ENCODE assay signal across 8 cellular contexts in the genomic region with DNA sequence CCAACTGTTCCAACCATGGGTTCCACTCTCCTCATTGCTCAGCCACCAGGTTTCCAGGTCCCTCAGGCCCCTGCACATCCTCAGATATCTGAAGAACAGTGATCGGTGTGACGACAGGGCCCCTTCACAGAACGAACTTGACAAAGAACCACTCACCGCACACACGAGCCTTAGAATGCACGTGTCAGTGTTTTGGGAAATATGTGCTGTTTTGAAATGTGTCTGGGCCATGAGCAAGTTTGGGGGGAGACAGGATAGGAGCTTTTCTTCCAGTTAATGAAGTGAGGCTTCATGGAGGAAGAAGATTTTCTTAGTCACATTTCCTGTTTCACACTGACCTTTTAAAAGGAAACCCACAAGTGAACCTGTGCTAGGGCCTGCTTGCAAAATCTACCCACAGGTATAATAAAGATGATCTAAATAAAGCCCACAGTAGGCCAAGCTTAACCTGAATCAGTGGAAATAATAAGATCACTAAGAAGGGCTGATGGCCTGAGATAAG. TPM values are rescaled to one million over a fixed set of nuclear protein-coding genes. Genes with fewer than 3 reads are reported as not detected.
DNase-seq lines count a peak whose midpoint lies in the region; ATAC-seq and TF ChIP-seq lines count a peak whose summit lies in the region.

No MANE protein-coding gene starts in this region.

- H3K9me3 ChIP-seq in left lung = no peaks in the 10 kb centered on the region

- TF ChIP-seq CTCF in GM10266 (IDR thresholded peaks at IDR 0.05; ENCODE audit: control insufficient read depth, insufficient read depth, low read depth, missing control alignments) (no peak), left lung (IDR thresholded peaks at IDR 0.05) (no peak), foreskin keratinocyte (conservative IDR thresholded peaks at IDR 0.05) (no peak)

- peak; percentile 29 for DNase-seq in GM10266 (ENCODE audit: extremely low spot score)
- peak; percentile 38 to 55 for DNase-seq in activated CD4-positive, alpha-beta T cell treated with anti-CD3 and anti-CD28 coated beads, Interleukin-2, amount 50 U/mL, for 48 hours
- no peak for DNase-seq in left lung
- no peak for DNase-seq in foreskin keratinocyte
- DNase-seq in DMS153 treated with DMSO at 0.1 percent for 48 hours (lab: John Stamatoyannopoulos, UW; ENCODE audit: unreplicated experiment) = no peak
- DNase-seq in pons (ENCODE audit: low spot score) = no peak
- no peak for DNase-seq in posterior vena cava (ENCODE audit: low spot score)

- H3K27me3 ChIP-seq in left lung (peaks cover 0 to 8% of the 10 kb centered on the region in 2 donors), foreskin keratinocyte (no peaks in the 10 kb centered on the region)

- H3K36me3 ChIP-seq in left lung = no peaks in the 10 kb centered on the region

- H3K27ac ChIP-seq in left lung = peak overlapping the region; percentile 33 to 92
- H3K27ac ChIP-seq in foreskin keratinocyte = no peak overlapping the region

- H3K4me1 ChIP-seq in left lung (peaks cover 6 to 73% of the 10 kb centered on the region in 2 donors), foreskin keratinocyte (peaks cover 6% of the 10 kb centered on the region)

- intact Hi-C loops in left lung (cut with DNase I) = no loop called here
- intact Hi-C loops in posterior vena cava (cut with DNase I) = no loop called here

- no peak overlapping the region for H3K4me3 ChIP-seq in left lung

- ATAC-seq in HG03135 (IDR thresholded peaks at IDR 0.05; ENCODE audit: unreplicated experiment) (peak; percentile 65), left lung (peak; percentile 26), foreskin keratinocyte (no peak)

RNA-seq across cellular contexts. Expression of a gene that starts 58.6 kb away (rescaled TPM):
- total RNA-seq in left lung (100 to 1,000 TPM; 292 to 395 TPM), foreskin keratinocyte (169 and 246 TPM in 2 replicates), posterior vena cava (100 to 1,000 TPM; 311 to 319 TPM)
- polyA plus RNA-seq in foreskin keratinocyte = 108 and 116 TPM in 2 replicates

Comparison
In these comparisons a context has a peak if more than half of its experiments do, and no peak if none do; other contexts are left out.
1. DNase-seq: peak in GM10266 (single experiment) and activated CD4-positive, alpha-beta T cell treated with anti-CD3 and anti-CD28 coated beads, Interleukin-2, amount 50 U/mL, for 48 hours (2 of 2); none in left lung (0 of 2), foreskin keratinocyte (0 of 2), DMS153 treated with DMSO at 0.1 percent for 48 hours (single experiment), pons (single experiment) and posterior vena cava (single experiment).